In the genomic region with DNA sequence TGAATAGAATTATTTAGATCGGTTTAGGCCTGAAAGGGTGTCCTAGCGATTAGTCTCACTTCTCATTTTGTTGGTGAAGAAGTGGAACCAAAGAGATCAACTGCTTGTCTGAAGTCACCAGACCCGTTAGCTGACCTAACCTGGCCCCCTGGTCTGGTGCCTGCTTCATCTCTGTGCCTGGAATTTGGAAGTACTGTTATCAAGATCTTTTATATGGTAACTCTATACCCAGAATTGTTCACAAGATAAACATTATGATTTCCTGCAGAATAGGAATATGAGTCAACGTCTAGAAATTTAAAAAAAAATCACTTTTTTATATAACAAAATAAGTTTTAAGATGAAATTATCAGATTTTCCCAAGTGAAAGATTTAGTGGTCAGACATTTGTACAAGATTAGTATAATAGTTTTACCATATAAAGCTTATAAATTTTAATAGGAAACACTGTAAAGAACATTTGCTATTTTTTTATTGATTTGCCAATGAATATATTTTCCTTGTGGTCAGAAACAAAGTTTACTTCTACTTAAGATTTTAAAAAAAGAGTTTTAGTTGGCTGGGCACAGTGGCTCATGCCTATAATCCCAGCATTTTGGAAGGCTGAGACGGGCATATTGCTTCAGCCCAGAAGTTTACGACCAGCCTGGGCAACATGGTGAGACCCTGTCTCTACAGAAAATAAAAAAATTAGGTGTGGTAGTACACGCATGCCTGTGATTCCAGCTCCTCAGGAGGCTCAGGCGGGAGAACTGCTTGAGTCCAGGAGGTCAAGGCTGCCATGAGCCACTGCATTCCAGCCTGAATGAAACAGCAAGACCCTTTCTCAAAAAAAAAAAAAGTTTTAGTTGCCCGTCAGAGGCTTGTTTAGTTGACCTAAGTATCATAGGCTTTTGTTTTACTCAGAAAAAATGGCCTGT, we compare ENCODE assay signal across 13 cellular contexts. TPM values are rescaled to one million over a fixed set of nuclear protein-coding genes. Genes with fewer than 3 reads are reported as not detected.
A peak's percentile ranks its signal among the peaks of the same experiment; 100 is the strongest.
DNase-seq lines count a peak whose midpoint lies in the region; ATAC-seq, FAIRE-seq and TF ChIP-seq lines count a peak whose summit lies in the region.
"Had no signal": no experiment of that assay in that cellular context is flagged by ENCODE, and none has a peak within 500 bp of the region (broad histone marks: within the 10 kb centered on the region; RNA-seq: fewer than 3 reads in every experiment).

No MANE protein-coding gene starts in this region.

- H3K23ac ChIP-seq in mesenchymal stem cell (ENCODE audit: low read length in 2 of 2), result no peak overlapping the region

- no peak for TF ChIP-seq CTCF in AG09309 (IDR thresholded peaks at IDR 0.05; ENCODE audit: control insufficient read depth, insufficient read depth, low read depth, low read length, missing control alignments)
- TF ChIP-seq CTCF in astrocyte (IDR thresholded peaks at IDR 0.05; ENCODE audit: insufficient read depth, low read depth, low read length), result no peak
- TF ChIP-seq CTCF in foreskin keratinocyte (conservative IDR thresholded peaks at IDR 0.05), result no peak
- TF ChIP-seq CTCF in activated CD8-positive, alpha-beta T cell treated with anti-CD3 and anti-CD28 coated beads for 36 hours (IDR thresholded peaks at IDR 0.05), result no peak

- H3K79me1 ChIP-seq in mesenchymal stem cell (replicated peaks; ENCODE audit: low read length, poor library complexity, severe bottlenecking), result no peaks in the 10 kb centered on the region

- intact Hi-C loops in activated CD8-positive, alpha-beta T cell treated with anti-CD3 and anti-CD28 coated beads for 36 hours (cut with micrococcal nuclease), result no loop called here

- H3K79me2 ChIP-seq in astrocyte (ENCODE audit: insufficient read depth, low read length), result no peaks in the 10 kb centered on the region

- H4K8ac ChIP-seq in mesenchymal stem cell (ENCODE audit: low read length), result no peak overlapping the region

- H2BK120ac ChIP-seq in mesenchymal stem cell (ENCODE audit: low read depth, low read length), result no peak overlapping the region

- no peak overlapping the region for H3K14ac ChIP-seq in mesenchymal stem cell (ENCODE audit: low read length in 2 of 2)

- peaks cover 7% of the 10 kb centered on the region for H3K36me3 Mint-ChIP-seq in astrocyte (ENCODE audit: low read depth, unreplicated experiment)
- peaks cover 24% of the 10 kb centered on the region for H3K36me3 Mint-ChIP-seq in activated CD8-positive, alpha-beta T cell treated with anti-CD3 and anti-CD28 coated beads for 36 hours (ENCODE audit: low read depth)

- peak overlapping the region; percentile 87 for H2BK5ac ChIP-seq in mesenchymal stem cell (ENCODE audit: low read depth, low read length, poor library complexity, severe bottlenecking)

- H3K4me3 ChIP-seq in AG09309 (ENCODE audit: control insufficient read depth, low read depth, low read length) (no peak overlapping the region), astrocyte (ENCODE audit: insufficient read depth, low read depth, low read length) (no peak overlapping the region), mesenchymal stem cell (ENCODE audit: insufficient read depth in 1 of 2, low read depth in 1 of 2, low read length in 2 of 2) (no peak overlapping the region), H7 (ENCODE audit: insufficient read depth, low read depth, low read length) (no peak overlapping the region)

- H3K27ac ChIP-seq in astrocyte (ENCODE audit: low read depth, low read length) (peak overlapping the region; percentile 94), mesenchymal stem cell (ENCODE audit: low read length, poor library complexity, severe bottlenecking) (peak overlapping the region; percentile 96), foreskin keratinocyte (no peak overlapping the region)
- H3K27ac ChIP-seq: C4-2B had no signal

- no peaks in the 10 kb centered on the region for H4K20me1 ChIP-seq in astrocyte (ENCODE audit: insufficient read depth, low read length)

- ATAC-seq in foreskin keratinocyte, result no peak
- ATAC-seq in activated CD8-positive, alpha-beta T cell treated with anti-CD3 and anti-CD28 coated beads for 36 hours, result no peak
- ATAC-seq: right cardiac atrium had no signal

- H3K9ac ChIP-seq in astrocyte (ENCODE audit: low read length) (peak overlapping the region; percentile 65), mesenchymal stem cell (ENCODE audit: low read length) (no peak overlapping the region)

- H2BK12ac ChIP-seq in mesenchymal stem cell (ENCODE audit: low read length in 2 of 2), result no peak overlapping the region

- H3K4ac ChIP-seq in mesenchymal stem cell (ENCODE audit: low read depth in 1 of 2, low read length in 2 of 2), result no peak overlapping the region

- POLR2A ChIA-PET in activated CD8-positive, alpha-beta T cell treated with anti-CD3 and anti-CD28 coated beads for 36 hours (lab: Charles Lee), result no interaction called here

- H3K27me3 Mint-ChIP-seq in astrocyte (ENCODE audit: low read depth, unreplicated experiment), result no peaks in the 10 kb centered on the region
- H3K27me3 Mint-ChIP-seq in activated CD8-positive, alpha-beta T cell treated with anti-CD3 and anti-CD28 coated beads for 36 hours, result no peaks in the 10 kb centered on the region

- no peak overlapping the region for H3K4me3 Mint-ChIP-seq in astrocyte (ENCODE audit: unreplicated experiment)
- no peak overlapping the region for H3K4me3 Mint-ChIP-seq in activated CD8-positive, alpha-beta T cell treated with anti-CD3 and anti-CD28 coated beads for 36 hours

- WGBS in mesenchymal stem cell, result 79% methylated on average over 7 of the region's 9 CpGs

- no peak overlapping the region for H2AK5ac ChIP-seq in mesenchymal stem cell (ENCODE audit: low read length, severe bottlenecking)

- H4K91ac ChIP-seq in mesenchymal stem cell (ENCODE audit: low read length), result no peak overlapping the region

- DNase-seq in AG09309 (ENCODE audit: low read depth) (peak; percentile 53), HS-27A (ENCODE audit: low read depth) (peak; percentile 34), astrocyte (ENCODE audit: low read depth) (peak; percentile 86), mesenchymal stem cell (peak; percentile 30), foreskin keratinocyte (no peak), RPMI8226 (no peak), H7 (no peak)
- no peak for DNase-seq in activated CD8-positive, alpha-beta T cell treated with anti-CD3 and anti-CD28 coated beads for 36 hours
- DNase-seq: effector CD4-positive, alpha-beta T cell; hypothalamus; midbrain; right cardiac atrium had no signal

- H3K27me3 ChIP-seq in astrocyte (ENCODE audit: insufficient read depth, low read length) (no peaks in the 10 kb centered on the region), mesenchymal stem cell (ENCODE audit: control insufficient read depth in 1 of 2, insufficient read depth in 1 of 2, low read length in 2 of 2) (no peaks in the 10 kb centered on the region), foreskin keratinocyte (no peaks in the 10 kb centered on the region), H7 (ENCODE audit: control insufficient read depth, insufficient read depth, low read length) (no peaks in the 10 kb centered on the region)

- CTCF ChIA-PET in activated CD8-positive, alpha-beta T cell treated with anti-CD3 and anti-CD28 coated beads for 36 hours (lab: Charles Lee), result no interaction called here

- H2AFZ ChIP-seq in astrocyte (ENCODE audit: low read depth, low read length) (no peak overlapping the region), mesenchymal stem cell (ENCODE audit: low read depth, low read length) (no peak overlapping the region)

- H3K27ac Mint-ChIP-seq in astrocyte (ENCODE audit: unreplicated experiment), result peak overlapping the region; percentile 95
- H3K27ac Mint-ChIP-seq in activated CD8-positive, alpha-beta T cell treated with anti-CD3 and anti-CD28 coated beads for 36 hours, result no peak overlapping the region

- H3K18ac ChIP-seq in mesenchymal stem cell (ENCODE audit: low read depth in 1 of 2, low read length in 2 of 2), result peak overlapping the region in 1 of 2 experiments; percentile 41

- H3K9me3 Mint-ChIP-seq in astrocyte (ENCODE audit: unreplicated experiment), result peaks cover 2% of the 10 kb centered on the region
- no peaks in the 10 kb centered on the region for H3K9me3 Mint-ChIP-seq in activated CD8-positive, alpha-beta T cell treated with anti-CD3 and anti-CD28 coated beads for 36 hours

- H3K9me3 ChIP-seq in astrocyte (ENCODE audit: insufficient read depth, low read depth, low read length) (no peaks in the 10 kb centered on the region), mesenchymal stem cell (ENCODE audit: control insufficient read depth, low read length) (no peaks in the 10 kb centered on the region)

- peaks cover 27% of the 10 kb centered on the region for H3K4me1 Mint-ChIP-seq in astrocyte (ENCODE audit: low read depth, unreplicated experiment)
- peaks cover 10% of the 10 kb centered on the region for H3K4me1 Mint-ChIP-seq in activated CD8-positive, alpha-beta T cell treated with anti-CD3 and anti-CD28 coated beads for 36 hours (ENCODE audit: low read depth)

- no peak for FAIRE-seq in astrocyte (lab: Jason Lieb, UNC)

- H2BK15ac ChIP-seq in mesenchymal stem cell (ENCODE audit: low read depth, poor library complexity, severe bottlenecking), result no peak overlapping the region

- H3K4me2 ChIP-seq in astrocyte (ENCODE audit: low read length) (peak overlapping the region; percentile 53), mesenchymal stem cell (ENCODE audit: low read length, poor library complexity, severe bottlenecking) (no peak overlapping the region)

- H3K36me3 ChIP-seq in astrocyte (ENCODE audit: insufficient read depth, low read length), result peaks cover 5% of the 10 kb centered on the region
- peaks cover 4 to 29% of the 10 kb centered on the region in 2 experiments for H3K36me3 ChIP-seq in mesenchymal stem cell (ENCODE audit: control insufficient read depth in 1 of 2, insufficient read depth in 2 of 2, low read depth in 1 of 2, low read length in 2 of 2)
- H3K36me3 ChIP-seq in H7 (replicated peaks; ENCODE audit: control insufficient read depth, insufficient read depth, low read length), result no peaks in the 10 kb centered on the region

- H3K4me1 ChIP-seq in astrocyte (ENCODE audit: insufficient read depth, low read length), result peaks cover 36% of the 10 kb centered on the region
- H3K4me1 ChIP-seq in mesenchymal stem cell (ENCODE audit: control insufficient read depth, insufficient read depth, low read depth, low read length), result no peaks in the 10 kb centered on the region
- peaks cover 3% of the 10 kb centered on the region for H3K4me1 ChIP-seq in foreskin keratinocyte

RNA-seq across cellular contexts. Expression of gene LRP2BP, which starts 37.0 kb away (rescaled TPM):
- total RNA-seq in astrocyte (0.26 and 0.27 TPM in 2 replicates), foreskin keratinocyte (0.14 and 0.24 TPM in 2 replicates)
- polyA plus RNA-seq in mesenchymal stem cell (2013, experiment 1 of 2), result 0.07 TPM
- polyA plus RNA-seq in mesenchymal stem cell (2013, experiment 2 of 2), result 0.03 TPM
- polyA plus RNA-seq in foreskin keratinocyte, result 0.08 and 0.09 TPM in 2 replicates
- 1 to 10 TPM; 1.1 to 1.2 TPM for total RNA-seq in activated CD8-positive, alpha-beta T cell treated with anti-CD3 and anti-CD28 coated beads for 36 hours
- total RNA-seq in H7 (2014; rRNA removed; shearing (Covaris generic)), result 0.21 and 0.26 TPM in 2 replicates

RNA-seq across cellular contexts. Expression of gene ANKRD37, which starts 37.9 kb away (rescaled TPM):
- total RNA-seq in astrocyte, result 6.1 and 7.9 TPM in 2 replicates
- 0.97 TPM for polyA plus RNA-seq in mesenchymal stem cell (2013, experiment 1 of 2)
- 0.96 TPM for polyA plus RNA-seq in mesenchymal stem cell (2013, experiment 2 of 2)
- total RNA-seq in foreskin keratinocyte, result 2.3 and 2.5 TPM in 2 replicates
- 2.1 and 2.2 TPM in 2 replicates for polyA plus RNA-seq in foreskin keratinocyte
- total RNA-seq in activated CD8-positive, alpha-beta T cell treated with anti-CD3 and anti-CD28 coated beads for 36 hours, result 10 to 100 TPM; 51.2 to 54.6 TPM
- total RNA-seq in H7 (2014; rRNA removed; shearing (Covaris generic)), result 0.24 and 2.5 TPM in 2 replicates

Comparison
In these comparisons a context has a peak if more than half of its experiments do, and no peak if none do; other contexts are left out.
1. DNase-seq: peak in AG09309 (single experiment), HS-27A (single experiment), astrocyte (single experiment) and mesenchymal stem cell (single experiment); none in foreskin keratinocyte (0 of 2), RPMI8226 (single experiment), activated CD8-positive, alpha-beta T cell treated with anti-CD3 and anti-CD28 coated beads for 36 hours (single experiment) and H7 (single experiment).